Comparison of ENCODE assay signal across 1 cellular context in genomic region chr10:71978988-71979691, GRCh38.
TF ChIP-seq lines count a peak whose summit lies in the region.

No MANE protein-coding gene starts in this region.

TF ChIP-seq in HepG2, 621 proteins besides CTCF, POLR2A, EP300 and RAD21:
- TF ChIP-seq FOXK1 (CRISPR knock-in tag; IDR thresholded peaks at IDR 0.05; ENCODE audit: borderline replicate concordance, low read depth) (no peak), ZUFSP (CRISPR knock-in tag; IDR thresholded peaks at IDR 0.05; ENCODE audit: borderline replicate concordance) (no peak), ZBTB7A (CRISPR knock-in tag; IDR thresholded peaks at IDR 0.05) (no peak), ZMAT3 (CRISPR knock-in tag; conservative IDR thresholded peaks at IDR 0.05) (no peak), KIAA2018 (CRISPR knock-in tag; IDR thresholded peaks at IDR 0.05; ENCODE audit: borderline replicate concordance) (no peak), LCORL (IDR thresholded peaks at IDR 0.05) (no peak), LCORL (CRISPR knock-in tag; IDR thresholded peaks at IDR 0.05) (no peak), AFF4 (CRISPR knock-in tag; IDR thresholded peaks at IDR 0.05) (no peak), ZFP62 (CRISPR knock-in tag; IDR thresholded peaks at IDR 0.05) (no peak), ZXDC (CRISPR knock-in tag; IDR thresholded peaks at IDR 0.05) (no peak), STAT6 (CRISPR knock-in tag; IDR thresholded peaks at IDR 0.05; ENCODE audit: borderline replicate concordance) (no peak), SIN3A (IDR thresholded peaks at IDR 0.05; ENCODE audit: borderline replicate concordance, low read depth, low read length) (no peak), PATZ1 (CRISPR knock-in tag; IDR thresholded peaks at IDR 0.05) (no peak), SRSF4 (IDR thresholded peaks at IDR 0.05; ENCODE audit: low read depth, low read length, poor library complexity, severe bottlenecking) (no peak), ZNF879 (CRISPR knock-in tag; IDR thresholded peaks at IDR 0.05) (no peak), ZNF121 (CRISPR knock-in tag; IDR thresholded peaks at IDR 0.05) (no peak)
